ENCODE assay signal across 9 cellular contexts in the genomic region with DNA sequence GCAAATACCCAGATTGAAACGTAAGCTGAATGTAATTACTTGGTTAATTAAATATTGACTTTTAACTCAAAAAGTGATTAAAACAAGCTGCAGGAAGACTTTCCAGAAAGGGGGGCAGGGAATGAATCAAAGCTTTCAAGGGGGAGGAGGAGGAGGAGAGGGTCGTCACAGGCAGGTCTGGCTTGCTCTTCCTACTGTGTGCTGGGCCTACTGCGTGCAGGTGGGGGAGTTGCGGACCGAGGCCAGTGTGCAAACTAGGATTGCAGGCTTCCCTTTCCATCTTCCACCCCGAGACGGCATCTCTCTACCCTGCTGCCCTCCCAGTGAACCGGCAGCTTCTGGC. TPM values are rescaled to one million over a fixed set of nuclear protein-coding genes. Genes with fewer than 3 reads are reported as not detected.
DNase-seq lines count a peak whose midpoint lies in the region; ATAC-seq, FAIRE-seq and TF ChIP-seq lines count a peak whose summit lies in the region.
"Had no signal": no experiment of that assay in that cellular context is flagged by ENCODE, and none has a peak within 500 bp of the region (broad histone marks: within the 10 kb centered on the region; RNA-seq: fewer than 3 reads in every experiment).

No MANE protein-coding gene starts in this region.

- H3K9me3 Mint-ChIP-seq in activated CD4-positive, alpha-beta T cell treated with anti-CD3 and anti-CD28 coated beads, Interleukin-2, amount 10 ng/mL, durations not matched to agents 7 days and 5 days: no peaks in the 10 kb centered on the region

- no peaks in the 10 kb centered on the region for H3K36me3 Mint-ChIP-seq in activated CD4-positive, alpha-beta T cell treated with anti-CD3 and anti-CD28 coated beads, Interleukin-2, amount 10 ng/mL, durations not matched to agents 7 days and 5 days (ENCODE audit: low read depth)

- TF ChIP-seq RAD21 in GM12878 (IDR thresholded peaks at IDR 0.05; ENCODE audit: insufficient read depth, low read depth, low read length): no peak
- TF ChIP-seq RAD21 in HepG2 (CRISPR knock-in tag; IDR thresholded peaks at IDR 0.05): no peak

- no peaks in the 10 kb centered on the region for H3K9me3 ChIP-seq in GM12878 (replicated peaks; ENCODE audit: control insufficient read depth, insufficient read depth, low read length)
- H3K9me3 ChIP-seq in HepG2 (ENCODE audit: low read length): no peaks in the 10 kb centered on the region
- no peaks in the 10 kb centered on the region for H3K9me3 ChIP-seq in stomach smooth muscle (ENCODE audit: control insufficient read depth in 2 of 2, low read length in 2 of 2)
- H3K9me3 ChIP-seq in OCI-LY7 (ENCODE audit: low read length): no peaks in the 10 kb centered on the region

- WGBS in GM12878 (ENCODE audit: insufficient coverage, insufficient replicate concordance, low lambda C conversion rate, missing lambda C conversion rate): 41% methylated on average over 8 of the region's 8 CpGs
- 10% methylated on average over 8 of the region's 8 CpGs for WGBS in HepG2 (ENCODE audit: low lambda C conversion rate)

- POLR2A ChIA-PET in activated CD4-positive, alpha-beta T cell treated with anti-CD3 and anti-CD28 coated beads, Interleukin-2, amount 10 ng/mL, durations not matched to agents 7 days and 5 days (lab: Charles Lee): no interaction called here
- POLR2A ChIA-PET in GM12878 (lab: Charles Lee) (interaction anchor here (0.6 kb wide), 1 partner anchor 693 kb away, joined by 4 read pairs; no protein-coding TSS in a partner anchor), HepG2 (lab: Yijun Ruan, JAX) (interaction anchor here (1.1 kb wide), 1 partner anchor 59 kb away, joined by 4 read pairs; no protein-coding TSS in a partner anchor), OCI-LY7 (lab: Charles Lee) (interaction anchor here (0.6 kb wide), 1 partner anchor 463 kb away, joined by 3 read pairs; no protein-coding TSS in a partner anchor)

- no peak for DNase-seq in activated CD4-positive, alpha-beta T cell treated with anti-CD3 and anti-CD28 coated beads, Interleukin-2, amount 10 ng/mL, durations not matched to agents 7 days and 5 days
- no peak for DNase-seq in activated CD4-positive, alpha-beta T cell treated with anti-CD3 and anti-CD28 coated beads for 4 hours
- DNase-seq in GM12878 (ENCODE audit: low read depth, low spot score) (no peak), HepG2 (ENCODE audit: low spot score) (no peak), OCI-LY7 (ENCODE audit: low spot score) (no peak)

- TF ChIP-seq EP300 in GM12878 (IDR thresholded peaks at IDR 0.05; ENCODE audit: borderline replicate concordance in 1 of 2, control insufficient read depth in 1 of 2, low read depth in 2 of 2, low read length in 2 of 2): no peak
- TF ChIP-seq EP300 in HepG2 (IDR thresholded peaks at IDR 0.05; ENCODE audit: low read depth in 2 of 2, low read length in 2 of 2): no peak
- TF ChIP-seq EP300 in HepG2 (CRISPR knock-in tag; IDR thresholded peaks at IDR 0.05; ENCODE audit: borderline replicate concordance): no peak

- H3K9me2 ChIP-seq in OCI-LY7 (ENCODE audit: insufficient read depth, low read length): no peaks in the 10 kb centered on the region

- H3K9ac ChIP-seq in GM12878 (ENCODE audit: control insufficient read depth, insufficient read depth, low read length): no peak overlapping the region
- H3K9ac ChIP-seq in HepG2 (ENCODE audit: insufficient read depth, low read depth, low read length): peak overlapping the region; percentile 29; the same call in 1 of the 2 replicates
- H3K9ac ChIP-seq in stomach smooth muscle (ENCODE audit: low read length in 2 of 2): peak overlapping the region; percentile 65 to 69

- H3K36me3 ChIP-seq in GM12878 (ENCODE audit: control insufficient read depth in 2 of 2, insufficient read depth in 2 of 2, low read length in 1 of 2) (no peaks in the 10 kb centered on the region), HepG2 (replicated peaks in 1 of 2; ENCODE audit: control insufficient read depth in 1 of 2, insufficient read depth in 2 of 2, low read length in 2 of 2) (no peaks in the 10 kb centered on the region), stomach smooth muscle (ENCODE audit: control insufficient read depth in 2 of 2, insufficient read depth in 2 of 2, low read length in 2 of 2) (no peaks in the 10 kb centered on the region), OCI-LY7 (ENCODE audit: insufficient read depth, low read length) (no peaks in the 10 kb centered on the region)

- no peak for TF ChIP-seq POLR2A in GM12878 (IDR thresholded peaks at IDR 0.05; ENCODE audit: low read depth, low read length)
- TF ChIP-seq POLR2A in HepG2 (IDR thresholded peaks at IDR 0.05; ENCODE audit: insufficient read depth in 1 of 2, low read depth in 2 of 2, low read length in 2 of 2): no peak

- H3K27ac ChIP-seq in GM12878 (ENCODE audit: control insufficient read depth, insufficient read depth) (no peak overlapping the region), HepG2 (ENCODE audit: extremely low read length, insufficient read depth, low read length) (no peak overlapping the region), stomach smooth muscle (ENCODE audit: low read length) (no peak overlapping the region), OCI-LY7 (ENCODE audit: low read depth, low read length, poor library complexity, severe bottlenecking) (no peak overlapping the region)
- H3K27ac ChIP-seq: C4-2B had no signal

- H3K27ac Mint-ChIP-seq in activated CD4-positive, alpha-beta T cell treated with anti-CD3 and anti-CD28 coated beads, Interleukin-2, amount 10 ng/mL, durations not matched to agents 7 days and 5 days: no peak overlapping the region

- ATAC-seq in GM12878 (no peak), HepG2 (no peak), HG03025 (IDR thresholded peaks at IDR 0.05; ENCODE audit: low FRiP score, unreplicated experiment) (no peak), HG02840 (IDR thresholded peaks at IDR 0.05; ENCODE audit: low FRiP score, unreplicated experiment) (no peak)

- H3K4me2 ChIP-seq in GM12878 (ENCODE audit: control insufficient read depth, insufficient read depth) (peak overlapping the region; percentile 92), HepG2 (ENCODE audit: low read depth, low read length) (peak overlapping the region; percentile 100), OCI-LY7 (ENCODE audit: low read length) (no peak overlapping the region)

- in situ Hi-C loops in GM12878 (cut with MboI) (no loop called here), HepG2 (cut with HindIII; ENCODE audit: extremely low pct_ligation_motif_present, low pct_unique_long_range_greater_than_20kb) (loop anchor here (5.0 kb wide), 1 partner anchor 102 kb away; no protein-coding TSS in a partner anchor)

- H3K79me2 ChIP-seq in GM12878 (ENCODE audit: control insufficient read depth, insufficient read depth, low read length) (no peaks in the 10 kb centered on the region), HepG2 (ENCODE audit: insufficient read depth, low read length) (no peaks in the 10 kb centered on the region), OCI-LY7 (ENCODE audit: insufficient read depth, low read depth, low read length) (no peaks in the 10 kb centered on the region)

- SMC1A ChIA-PET in GM12878 (lab: Charles Lee; ENCODE audit: uncharacterized antibody, unreplicated experiment): no interaction called here

- peaks cover 56% of the 10 kb centered on the region for H3K27me3 Mint-ChIP-seq in activated CD4-positive, alpha-beta T cell treated with anti-CD3 and anti-CD28 coated beads, Interleukin-2, amount 10 ng/mL, durations not matched to agents 7 days and 5 days

- no peaks in the 10 kb centered on the region for H4K20me1 ChIP-seq in GM12878 (ENCODE audit: control insufficient read depth, insufficient read depth)
- H4K20me1 ChIP-seq in HepG2 (ENCODE audit: insufficient read depth, low read length): no peaks in the 10 kb centered on the region
- no peaks in the 10 kb centered on the region for H4K20me1 ChIP-seq in OCI-LY7 (ENCODE audit: insufficient read depth, low read length)

- RAD21 ChIA-PET in GM12878 (lab: Charles Lee; ENCODE audit: unreplicated experiment): no interaction called here

- TF ChIP-seq CTCF in GM12878 (IDR thresholded peaks at IDR 0.05 in 2 of 3, conservative IDR thresholded peaks at IDR 0.05 in 1 of 3; ENCODE audit: control insufficient read depth in 2 of 3, extremely low read depth in 1 of 3, insufficient read depth in 1 of 3, low read depth in 3 of 3, low read length in 3 of 3) (no peak), HepG2 (CRISPR knock-in tag; IDR thresholded peaks at IDR 0.05) (no peak), OCI-LY7 (conservative IDR thresholded peaks at IDR 0.05; ENCODE audit: low read length) (no peak)

- no peak overlapping the region for H3K4me3 ChIP-seq in GM12878
- peak overlapping the region; percentile 72 to 84 (median 73) for H3K4me3 ChIP-seq in HepG2 (replicated peaks in 1 of 3; ENCODE audit: insufficient read depth in 1 of 3, low read depth in 2 of 3, low read length in 3 of 3)
- H3K4me3 ChIP-seq in stomach smooth muscle (ENCODE audit: low read length in 2 of 2): peak overlapping the region; percentile 68 to 83
- no peak overlapping the region for H3K4me3 ChIP-seq in OCI-LY7 (ENCODE audit: low read depth, low read length, poor library complexity, severe bottlenecking)

- CTCF ChIA-PET in activated CD4-positive, alpha-beta T cell treated with anti-CD3 and anti-CD28 coated beads, Interleukin-2, amount 10 ng/mL, durations not matched to agents 7 days and 5 days (lab: Charles Lee): no interaction called here
- CTCF ChIA-PET in GM12878 (lab: Yijun Ruan, JAX): interaction anchor here (0.6 kb wide), 1 partner anchor 106 kb away, joined by 3 read pairs; no protein-coding TSS in a partner anchor
- CTCF ChIA-PET in HepG2 (lab: Yijun Ruan, JAX; ENCODE audit: low intra/inter-chr PET ratio, low total read pairs): no interaction called here
- CTCF ChIA-PET in OCI-LY7 (lab: Charles Lee; ENCODE audit: unreplicated experiment): interaction anchor here (0.6 kb wide), 1 partner anchor 21 kb away, joined by 4 read pairs; no protein-coding TSS in a partner anchor

- no peak overlapping the region for H2AFZ ChIP-seq in GM12878 (ENCODE audit: control insufficient read depth, low read depth, low read length)
- H2AFZ ChIP-seq in HepG2 (ENCODE audit: low read length): no peak overlapping the region
- no peak overlapping the region for H2AFZ ChIP-seq in OCI-LY7 (ENCODE audit: low read length)

- H3K4me3 Mint-ChIP-seq in activated CD4-positive, alpha-beta T cell treated with anti-CD3 and anti-CD28 coated beads, Interleukin-2, amount 10 ng/mL, durations not matched to agents 7 days and 5 days: peak overlapping the region; percentile 4

- intact Hi-C loops in GM12878 (cut with micrococcal nuclease; ENCODE audit: unreplicated experiment) (loop anchor here (5.0 kb wide), 1 partner anchor 107 kb away; no protein-coding TSS in a partner anchor), HepG2 (cut with micrococcal nuclease; ENCODE audit: unreplicated experiment) (no loop called here), OCI-LY7 (cut with micrococcal nuclease; ENCODE audit: unreplicated experiment) (no loop called here)

- peaks cover 11% of the 10 kb centered on the region for H3K4me1 Mint-ChIP-seq in activated CD4-positive, alpha-beta T cell treated with anti-CD3 and anti-CD28 coated beads, Interleukin-2, amount 10 ng/mL, durations not matched to agents 7 days and 5 days

- FAIRE-seq in GM12878 (lab: Jason Lieb, UNC) (no peak), HepG2 (lab: Jason Lieb, UNC) (no peak)

- H3K4me1 ChIP-seq in GM12878 (ENCODE audit: control insufficient read depth, insufficient read depth, low read length) (0 out of 2 replicates have a peak, but pooled peaks cover 2% of the 10 kb centered on the region), HepG2 (ENCODE audit: insufficient read depth, low read length) (peaks cover 42% of the 10 kb centered on the region), stomach smooth muscle (ENCODE audit: control insufficient read depth, insufficient read depth, low read length) (peaks cover 32% of the 10 kb centered on the region), OCI-LY7 (ENCODE audit: insufficient read depth, low read length, poor library complexity, severe bottlenecking) (no peaks in the 10 kb centered on the region)

- BruUV-seq in GM12878 (replicated peaks; lab: Mats Ljungman, UMichigan) (no TSS peak), HepG2 (replicated peaks; lab: Mats Ljungman, UMichigan) (no TSS peak), OCI-LY7 (replicated peaks; lab: Mats Ljungman, UMichigan) (no TSS peak)

- peaks cover 6 to 20% of the 10 kb centered on the region in 2 experiments for H3K27me3 ChIP-seq in GM12878 (replicated peaks in 1 of 2; ENCODE audit: control insufficient read depth in 2 of 2, insufficient read depth in 2 of 2, low read length in 1 of 2)
- H3K27me3 ChIP-seq in HepG2 (ENCODE audit: control insufficient read depth in 1 of 2, insufficient read depth in 2 of 2, low read length in 2 of 2): peaks cover 3 to 34% of the 10 kb centered on the region in 2 experiments; a peak in 4 of 5 replicates
- no peaks in the 10 kb centered on the region for H3K27me3 ChIP-seq in stomach smooth muscle (ENCODE audit: control insufficient read depth in 1 of 2, insufficient read depth in 2 of 2, low read length in 2 of 2)

RNA-seq across cellular contexts. Expression of a gene that starts 1.1 kb away (rescaled TPM):
- total RNA-seq in activated CD4-positive, alpha-beta T cell treated with anti-CD3 and anti-CD28 coated beads, Interleukin-2, amount 10 ng/mL, durations not matched to agents 7 days and 5 days: under 1 TPM; 0.37 to 0.69 TPM
- 33.0 and 35.5 TPM in 2 replicates for total RNA-seq in GM12878 (2013; cell fraction: nucleolus; rRNA removed)
- total RNA-seq in GM12878 (2014; rRNA removed) (0.38 and 2.0 TPM in 2 replicates), GM12878 (2014; rRNA removed; fragmentation: Illumina TruSeq; extraction: Trizol) (0.83 and 1.1 TPM in 2 replicates), GM12878 (2021) (2.9 and 4.1 TPM in 2 replicates), HepG2 (2016; rRNA removed; fragmentation: Illumina TruSeq; extraction: Trizol) (29.1 and 50.9 TPM in 2 replicates), OCI-LY7 (2022) (0.51 TPM in 1 of 2 replicates, not detected in the other)
- polyA plus RNA-seq in GM12878 (2011; ENCODE audit: low read depth): 3.0 TPM
- polyA plus RNA-seq in GM12878 (2011; rRNA removed) (0.97 and 1.3 TPM in 2 replicates), GM12878 (2014; fragmentation: Illumina TruSeq; extraction: Trizol) (1.1 and 1.9 TPM in 2 replicates), GM12878 (2014; fragmentation: Nextera tagmentation; extraction: Ambion mirVana) (1 to 10 TPM in 1 of 2 experiments, under 1 TPM in 1; 0.69 to 1.4 TPM), GM12878 (2014; rRNA removed) (1.3 and 1.7 TPM in 2 replicates), GM12878 (2016; fragmentation: Nextera tagmentation; extraction: Ambion mirVana) (1 to 10 TPM; 2.4 to 2.5 TPM), HepG2 (2011; rRNA removed) (7.2 and 9.3 TPM in 2 replicates)
- polyA plus RNA-seq in GM12878 (2011; cell fraction: cytosol; rRNA removed): 1.4 and 1.9 TPM in 2 replicates
- polyA plus RNA-seq in GM12878 (2011; cell fraction: nucleus; rRNA removed): 7.1 and 8.4 TPM in 2 replicates
- 2.4 and 3.0 TPM in 2 replicates for polyA plus RNA-seq in GM12878 (2012)
- 1.4 and 2.4 TPM in 2 replicates for polyA minus RNA-seq in GM12878 (2011; rRNA and poly(A)+ RNA removed)
- polyA minus RNA-seq in GM12878 (2011; cell fraction: cytosol; rRNA and poly(A)+ RNA removed): 1.8 TPM in 1 of 2 replicates, not detected in the other
- 1.7 and 2.8 TPM in 2 replicates for polyA minus RNA-seq in GM12878 (2011; cell fraction: nucleus; rRNA and poly(A)+ RNA removed)
- 7.4 and 9.2 TPM in 2 replicates for total RNA-seq in HepG2 (2016; cell fraction: cytosol; rRNA removed; fragmentation: Illumina TruSeq; extraction: Trizol; ENCODE audit: low read depth)
- total RNA-seq in HepG2 (2016; cell fraction: insoluble cytoplasmic fraction; rRNA removed; fragmentation: Illumina TruSeq; extraction: Trizol): 22.2 and 47.3 TPM in 2 replicates
- total RNA-seq in HepG2 (2016; cell fraction: membrane; rRNA removed; fragmentation: Illumina TruSeq; extraction: Trizol): 23.9 and 29.0 TPM in 2 replicates
- 55.3 and 65.2 TPM in 2 replicates for total RNA-seq in HepG2 (2016; cell fraction: nucleus; rRNA removed; fragmentation: Illumina TruSeq; extraction: Trizol)
- polyA plus RNA-seq in HepG2 (2011; cell fraction: cytosol; rRNA removed): 9.3 and 12.6 TPM in 2 replicates
- 21.3 and 25.5 TPM in 2 replicates for polyA plus RNA-seq in HepG2 (2011; cell fraction: nucleus; rRNA removed)
- polyA plus RNA-seq in HepG2 (2012): 5.1 and 11.0 TPM in 2 replicates
- 10.7 and 10.8 TPM in 2 replicates for polyA plus RNA-seq in HepG2 (2016; cell fraction: cytosol; fragmentation: Illumina TruSeq; extraction: Trizol; ENCODE audit: low read depth)
- 33.7 and 34.1 TPM in 2 replicates for polyA plus RNA-seq in HepG2 (2016; cell fraction: insoluble cytoplasmic fraction; fragmentation: Illumina TruSeq; extraction: Trizol; ENCODE audit: low read depth)
- 22.4 and 24.8 TPM in 2 replicates for polyA plus RNA-seq in HepG2 (2016; cell fraction: membrane; fragmentation: Illumina TruSeq; extraction: Trizol; ENCODE audit: low read depth)
- polyA plus RNA-seq in HepG2 (2016; cell fraction: nucleus; fragmentation: Illumina TruSeq; extraction: Trizol; ENCODE audit: insufficient read depth, low read depth): 96.6 and 101 TPM in 2 replicates
- 51.1 TPM in 1 of 2 replicates, not detected in the other for polyA minus RNA-seq in HepG2 (2011; rRNA and poly(A)+ RNA removed; ENCODE audit: low replicate concordance)
- polyA minus RNA-seq in HepG2 (2011; cell fraction: cytosol; rRNA and poly(A)+ RNA removed): 16.7 and 17.7 TPM in 2 replicates
- polyA minus RNA-seq in HepG2 (2011; cell fraction: nucleus; rRNA and poly(A)+ RNA removed): 11.1 and 13.5 TPM in 2 replicates
- 0.03 TPM in 1 of 2 replicates, not detected in the other for total RNA-seq in OCI-LY7 (2014; rRNA removed; shearing (Covaris generic))

Comparison
In these comparisons a context has a peak if more than half of its experiments do, and no peak if none do; other contexts are left out.
1. H3K4me3 ChIP-seq: peak in HepG2 (3 of 3) and stomach smooth muscle (2 of 2); none in GM12878 (single experiment) and OCI-LY7 (single experiment).
2. CTCF ChIA-PET loops: an anchor here in GM12878 (0.6 kb wide) and OCI-LY7 (0.6 kb wide); none called in activated CD4-positive, alpha-beta T cell treated with anti-CD3 and anti-CD28 coated beads, Interleukin-2, amount 10 ng/mL, durations not matched to agents 7 days and 5 days and HepG2.